11 cellular contexts compared by ENCODE assay signal in the genomic region with DNA sequence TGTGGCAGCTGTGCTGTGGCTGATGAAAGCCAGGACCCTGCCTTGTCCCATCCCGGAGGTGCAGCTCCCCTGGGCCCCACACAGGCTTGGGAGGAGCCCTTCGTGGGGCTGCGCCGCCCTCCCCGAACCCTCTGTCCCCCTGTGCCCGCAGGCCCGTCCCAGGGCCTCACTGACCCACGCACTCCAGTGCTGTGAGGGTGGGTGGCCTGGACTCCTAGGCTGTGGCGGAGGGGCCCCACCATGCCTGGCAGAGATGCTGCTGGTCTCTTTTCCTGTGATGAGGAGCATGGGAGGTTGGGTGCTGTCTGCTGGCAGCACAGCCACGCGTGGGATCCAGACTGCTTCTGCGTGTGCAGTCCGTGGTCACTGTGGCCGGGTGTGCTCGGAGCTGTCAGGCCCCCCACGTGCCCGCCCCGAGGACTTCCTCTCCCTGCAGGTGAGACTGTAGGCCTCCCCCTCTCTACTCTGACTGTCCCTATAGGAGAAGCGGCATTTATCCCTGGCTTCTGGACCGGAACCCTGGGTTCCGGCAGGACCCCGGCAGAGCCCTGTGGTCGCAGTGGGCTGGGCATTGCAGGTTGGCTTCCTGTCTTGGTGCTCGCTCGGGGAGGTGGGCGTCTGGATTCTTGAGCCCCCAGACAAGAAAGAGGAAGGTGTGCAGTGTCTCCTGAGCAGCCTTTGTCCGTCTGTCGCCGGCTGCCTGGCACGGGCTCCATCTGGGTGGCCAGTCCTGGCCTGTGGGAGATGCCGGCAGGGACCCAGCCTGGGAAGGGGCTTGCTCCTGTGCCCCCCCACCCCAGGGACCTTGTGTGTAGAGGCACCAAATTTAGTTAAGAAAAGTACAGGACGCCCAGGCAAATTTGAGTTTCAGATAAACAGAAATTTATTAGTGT. TPM values are rescaled to one million over a fixed set of nuclear protein-coding genes. Genes with fewer than 3 reads are reported as not detected.
DNase-seq lines count a peak whose midpoint lies in the region; ATAC-seq and TF ChIP-seq lines count a peak whose summit lies in the region.
"Had no signal": no experiment of that assay in that cellular context is flagged by ENCODE, and none has a peak within 500 bp of the region (broad histone marks: within the 10 kb centered on the region; RNA-seq: fewer than 3 reads in every experiment).

No MANE protein-coding gene starts in this region.

- H3K27ac ChIP-seq in lower lobe of right lung: peak overlapping the region; percentile 73

- ATAC-seq in Right ventricle myocardium superior (ENCODE audit: poor library complexity) (peak; percentile 4), Right ventricle myocardium inferior (no peak), lower lobe of right lung (no peak), HG03025 (IDR thresholded peaks at IDR 0.05; ENCODE audit: low FRiP score, unreplicated experiment) (no peak)
- ATAC-seq: mucosa of descending colon had no signal

- H3K36me3 ChIP-seq in adipocyte (ENCODE audit: control insufficient read depth, insufficient read depth, low read length, severe bottlenecking) (no peaks in the 10 kb centered on the region), lower lobe of right lung (no peaks in the 10 kb centered on the region)

- intact Hi-C loops in Right ventricle myocardium superior (cut with DNase I) (no loop called here), Right ventricle myocardium inferior (cut with DNase I) (no loop called here), lower lobe of right lung (cut with DNase I) (no loop called here), head of caudate nucleus (cut with DNase I) (no loop called here)

- no peaks in the 10 kb centered on the region for H3K9me3 Mint-ChIP-seq in type B pancreatic cell

- H3K27me3 Mint-ChIP-seq in type B pancreatic cell: no peaks in the 10 kb centered on the region

- peak overlapping the region; percentile 92 for H3K9ac ChIP-seq in adipocyte (ENCODE audit: low read length)

- H3K4me1 ChIP-seq in adipocyte (ENCODE audit: control insufficient read depth, insufficient read depth, low read length) (peaks cover 18% of the 10 kb centered on the region), lower lobe of right lung (peaks cover 35% of the 10 kb centered on the region)

- peak overlapping the region; percentile 91 for H3K4me3 Mint-ChIP-seq in type B pancreatic cell

- no peak for TF ChIP-seq CTCF in lower lobe of right lung (IDR thresholded peaks at IDR 0.05)
- no peak for TF ChIP-seq CTCF in type B pancreatic cell (conservative IDR thresholded peaks at IDR 0.05)

- H3K27me3 ChIP-seq in adipocyte (replicated peaks; ENCODE audit: control insufficient read depth, insufficient read depth, low read length): no peaks in the 10 kb centered on the region
- no peaks in the 10 kb centered on the region for H3K27me3 ChIP-seq in lower lobe of right lung (ENCODE audit: low read depth)

- H3K4me3 ChIP-seq in adipocyte (ENCODE audit: low read length) (peak overlapping the region; percentile 91), lower lobe of right lung (no peak overlapping the region)
- H3K4me3 ChIP-seq: mucosa of descending colon had no signal

- peak overlapping the region; percentile 46 for H3K27ac Mint-ChIP-seq in type B pancreatic cell

- no peak for DNase-seq in Right ventricle myocardium superior
- no peak for DNase-seq in Right ventricle myocardium inferior (ENCODE audit: missing footprints)
- no peak for DNase-seq in adipocyte (ENCODE audit: low read depth)
- no peak for DNase-seq in lower lobe of right lung
- DNase-seq in type B pancreatic cell (ENCODE audit: extremely low spot score, unreplicated experiment): no peak
- DNase-seq in head of caudate nucleus: no peak
- no peak for DNase-seq in OCI-M2 (lab: John Stamatoyannopoulos, UW; ENCODE audit: unreplicated experiment)
- DNase-seq: amygdala, DMS79 treated with DMSO at 0.1 percent for 48 hours, mucosa of descending colon had no signal

- H3K36me3 Mint-ChIP-seq in type B pancreatic cell: peaks cover 3% of the 10 kb centered on the region

- peaks cover 12% of the 10 kb centered on the region for H3K4me1 Mint-ChIP-seq in type B pancreatic cell (ENCODE audit: unreplicated experiment)

- H3K9me3 ChIP-seq in adipocyte (ENCODE audit: control insufficient read depth, low read length): no peaks in the 10 kb centered on the region
- no peaks in the 10 kb centered on the region for H3K9me3 ChIP-seq in lower lobe of right lung
- H3K9me3 ChIP-seq: mucosa of descending colon had no signal

RNA-seq across cellular contexts. Expression of a gene that starts 2.3 kb away (rescaled TPM):
- 191 TPM for total RNA-seq in Right ventricle myocardium superior
- 192 TPM for total RNA-seq in Right ventricle myocardium inferior
- total RNA-seq in lower lobe of right lung: 69.7 TPM
- total RNA-seq in type B pancreatic cell (ENCODE audit: low replicate concordance): 113 and 194 TPM in 2 replicates

RNA-seq across cellular contexts. Expression of a gene that starts 23.6 kb away (rescaled TPM):
- total RNA-seq in Right ventricle myocardium superior (1.9 TPM), Right ventricle myocardium inferior (2.4 TPM), lower lobe of right lung (3.8 TPM), type B pancreatic cell (ENCODE audit: low replicate concordance) (0.76 and 4.1 TPM in 2 replicates)

RNA-seq across cellular contexts. Expression of a gene that starts 52.7 kb away (rescaled TPM):
- total RNA-seq in Right ventricle myocardium superior (1,011 TPM), Right ventricle myocardium inferior (1,081 TPM), lower lobe of right lung (143 TPM), type B pancreatic cell (ENCODE audit: low replicate concordance) (11.2 and 20.3 TPM in 2 replicates)
